17 cellular contexts compared by ENCODE assay signal in genomic region chr9:77916410-77916819, GRCh38.
DNase-seq lines count a peak whose midpoint lies in the region; ATAC-seq, FAIRE-seq and TF ChIP-seq lines count a peak whose summit lies in the region.
"Had no signal": no experiment of that assay in that cellular context is flagged by ENCODE, and none has a peak within 500 bp of the region (broad histone marks: within the 10 kb centered on the region; RNA-seq: fewer than 3 reads in every experiment).

No MANE protein-coding gene starts in this region.

- H3K9me2 ChIP-seq in OCI-LY7 (ENCODE audit: insufficient read depth, low read length): no peaks in the 10 kb centered on the region

- H4K20me1 ChIP-seq in GM12878 (ENCODE audit: control insufficient read depth, insufficient read depth) (no peaks in the 10 kb centered on the region), OCI-LY7 (ENCODE audit: insufficient read depth, low read length) (no peaks in the 10 kb centered on the region)

- no peaks in the 10 kb centered on the region for H3K27me3 ChIP-seq in CD8-positive, alpha-beta T cell (ENCODE audit: insufficient read depth, low read length)
- no peaks in the 10 kb centered on the region for H3K27me3 ChIP-seq in GM12878 (replicated peaks in 1 of 2; ENCODE audit: control insufficient read depth in 2 of 2, insufficient read depth in 2 of 2, low read length in 1 of 2)
- H3K27me3 ChIP-seq: BLaER1 treated with 17β-estradiol and CSF1 and Interleukin-3, amounts not matched to agents 10 nM and 100 nM; esophagus muscularis mucosa; SJSA1; suprapubic skin had no signal

- intact Hi-C loops in CD8-positive, alpha-beta T cell (cut with DNase I, micrococcal nuclease): no loop called here
- intact Hi-C loops in GM12878 (cut with micrococcal nuclease; ENCODE audit: unreplicated experiment): no loop called here
- intact Hi-C loops in OCI-LY7 (cut with micrococcal nuclease; ENCODE audit: unreplicated experiment): no loop called here

- H3K4me3 ChIP-seq in CD8-positive, alpha-beta T cell (ENCODE audit: low read depth, low read length): no peak overlapping the region
- H3K4me3 ChIP-seq in GM12878 (no peak overlapping the region), OCI-LY7 (ENCODE audit: low read depth, low read length, poor library complexity, severe bottlenecking) (no peak overlapping the region)
- H3K4me3 ChIP-seq: BLaER1 treated with 17β-estradiol and CSF1 and Interleukin-3, amounts not matched to agents 10 nM and 100 nM; esophagus muscularis mucosa; SJSA1; suprapubic skin had no signal

- H2AFZ ChIP-seq in GM12878 (ENCODE audit: control insufficient read depth, low read depth, low read length) (no peak overlapping the region; the same call in 1 of the 2 replicates), OCI-LY7 (ENCODE audit: low read length) (no peak overlapping the region)

- no peak overlapping the region for H3K4me3 Mint-ChIP-seq in CD8-positive, alpha-beta T cell
- H3K4me3 Mint-ChIP-seq: H9 had no signal

- H3K4me1 Mint-ChIP-seq in CD8-positive, alpha-beta T cell (ENCODE audit: low read depth): peaks cover 30% of the 10 kb centered on the region

- H3K27ac ChIP-seq in CD8-positive, alpha-beta T cell (ENCODE audit: low read depth, low read length): no peak overlapping the region
- H3K27ac ChIP-seq in GM12878 (ENCODE audit: control insufficient read depth, insufficient read depth) (no peak overlapping the region; the same call in 1 of the 2 replicates), OCI-LY7 (ENCODE audit: low read depth, low read length, poor library complexity, severe bottlenecking) (no peak overlapping the region)
- H3K27ac ChIP-seq: BLaER1 treated with 17β-estradiol and CSF1 and Interleukin-3, amounts not matched to agents 10 nM and 100 nM; SJSA1; suprapubic skin had no signal

- H3K36me3 ChIP-seq in CD8-positive, alpha-beta T cell (ENCODE audit: insufficient read depth, low read length): no peaks in the 10 kb centered on the region
- no peaks in the 10 kb centered on the region for H3K36me3 ChIP-seq in GM12878 (ENCODE audit: control insufficient read depth in 2 of 2, insufficient read depth in 2 of 2, low read length in 1 of 2)
- no peaks in the 10 kb centered on the region for H3K36me3 ChIP-seq in OCI-LY7 (ENCODE audit: insufficient read depth, low read length)

- in situ Hi-C loops in GM12878 (cut with MboI): no loop called here

- FAIRE-seq in GM12878 (lab: Jason Lieb, UNC): no peak

- H3K4me1 ChIP-seq in CD8-positive, alpha-beta T cell (ENCODE audit: insufficient read depth, low read length): peaks cover 5% of the 10 kb centered on the region
- H3K4me1 ChIP-seq in GM12878 (ENCODE audit: control insufficient read depth, insufficient read depth, low read length) (peaks cover 7% of the 10 kb centered on the region), OCI-LY7 (ENCODE audit: insufficient read depth, low read length, poor library complexity, severe bottlenecking) (no peaks in the 10 kb centered on the region)
- H3K4me1 ChIP-seq: suprapubic skin had no signal

- no peak for TF ChIP-seq POLR2A in GM12878 (IDR thresholded peaks at IDR 0.05; ENCODE audit: low read depth, low read length)
- TF ChIP-seq POLR2A in erythroblast (IDR thresholded peaks at IDR 0.05; ENCODE audit: low read length): no peak

- peaks cover 34% of the 10 kb centered on the region for H3K36me3 Mint-ChIP-seq in CD8-positive, alpha-beta T cell

- H3K9me3 Mint-ChIP-seq in CD8-positive, alpha-beta T cell: no peaks in the 10 kb centered on the region
- H3K9me3 Mint-ChIP-seq: H9 had no signal

- RAD21 ChIA-PET in GM12878 (lab: Charles Lee; ENCODE audit: unreplicated experiment): interaction anchor here (1.0 to 6.9 kb wide), 8 partner anchors 22 to 61 kb away, joined by 3 to 69 read pairs (median 6); no protein-coding TSS in a partner anchor

- H3K79me2 ChIP-seq in GM12878 (ENCODE audit: control insufficient read depth, insufficient read depth, low read length) (no peaks in the 10 kb centered on the region), OCI-LY7 (ENCODE audit: insufficient read depth, low read depth, low read length) (no peaks in the 10 kb centered on the region)

- SMC1A ChIA-PET in GM12878 (lab: Charles Lee; ENCODE audit: uncharacterized antibody, unreplicated experiment): interaction anchor here (0.9 to 4.4 kb wide), 14 partner anchors 12 to 74 kb away, joined by 3 to 56 read pairs (median 6); no protein-coding TSS in a partner anchor

- TF ChIP-seq EP300 in GM12878 (IDR thresholded peaks at IDR 0.05; ENCODE audit: borderline replicate concordance in 1 of 2, control insufficient read depth in 1 of 2, low read depth in 2 of 2, low read length in 2 of 2): peak; percentile 72 to 86; a peak in 3 of 4 replicates

- H3K9ac ChIP-seq in GM12878 (ENCODE audit: control insufficient read depth, insufficient read depth, low read length): no peak overlapping the region
- H3K9ac ChIP-seq: BLaER1 treated with 17β-estradiol and CSF1 and Interleukin-3, amounts not matched to agents 10 nM and 100 nM had no signal

- no peaks in the 10 kb centered on the region for H3K9me3 ChIP-seq in CD8-positive, alpha-beta T cell (ENCODE audit: low read length)
- no peaks in the 10 kb centered on the region for H3K9me3 ChIP-seq in GM12878 (replicated peaks; ENCODE audit: control insufficient read depth, insufficient read depth, low read length)
- no peaks in the 10 kb centered on the region for H3K9me3 ChIP-seq in OCI-LY7 (ENCODE audit: low read length)
- H3K9me3 ChIP-seq: esophagus muscularis mucosa, SJSA1, suprapubic skin had no signal

- POLR2A ChIA-PET in CD8-positive, alpha-beta T cell (lab: Charles Lee): interaction anchor here (1.4 kb wide), 1 partner anchor 23 kb away, joined by 3 read pairs; no protein-coding TSS in a partner anchor
- POLR2A ChIA-PET in GM12878 (lab: Charles Lee) (interaction anchor here (0.7 to 1.9 kb wide), 8 partner anchors 12 to 205 kb away, joined by 3 to 9 read pairs (median 4); no protein-coding TSS in a partner anchor), OCI-LY7 (lab: Charles Lee) (no interaction called here)

- no peak for ATAC-seq in CD8-positive, alpha-beta T cell
- peak; percentile 51 for ATAC-seq in GM19025 (IDR thresholded peaks at IDR 0.05; ENCODE audit: low read depth, unreplicated experiment)
- ATAC-seq in HG03095 (IDR thresholded peaks at IDR 0.05; ENCODE audit: unreplicated experiment): peak; percentile 91
- ATAC-seq in GM12878: peak; percentile 89

- peak overlapping the region; percentile 38 for H3K27ac Mint-ChIP-seq in CD8-positive, alpha-beta T cell

- BruUV-seq in GM12878 (replicated peaks; lab: Mats Ljungman, UMichigan): no TSS peak
- no TSS peak for BruUV-seq in OCI-LY7 (replicated peaks; lab: Mats Ljungman, UMichigan)

- no peak for DNase-seq in CD8-positive, alpha-beta T cell
- DNase-seq in GM12878 (ENCODE audit: low read depth, low spot score) (peak; percentile 24), OCI-LY7 (ENCODE audit: low spot score) (no peak), kidney glomerular epithelial cell (lab: John Stamatoyannopoulos, UW) (no peak), erythroblast (lab: John Stamatoyannopoulos, UW) (no peak), GOT3 (lab: John Stamatoyannopoulos, UW) (no peak)
- DNase-seq: aorta; H9; NCI-H2227 treated with DMSO at 0.1 percent for 48 hours; occipital lobe; stimulated activated CD4-positive, alpha-beta T cell treated with anti-CD3 and anti-CD28 coated beads, Interleukin-4, amount 100 ng/mL, for 1 hour had no signal

- no peak for TF ChIP-seq CTCF in CD8-positive, alpha-beta T cell (IDR thresholded peaks at IDR 0.05)
- TF ChIP-seq CTCF in GM12878 (IDR thresholded peaks at IDR 0.05 in 2 of 3, conservative IDR thresholded peaks at IDR 0.05 in 1 of 3; ENCODE audit: control insufficient read depth in 2 of 3, extremely low read depth in 1 of 3, insufficient read depth in 1 of 3, low read depth in 3 of 3, low read length in 3 of 3) (no peak), OCI-LY7 (conservative IDR thresholded peaks at IDR 0.05; ENCODE audit: low read length) (no peak)

- CTCF ChIA-PET in CD8-positive, alpha-beta T cell (lab: Charles Lee): no interaction called here
- CTCF ChIA-PET in GM12878 (lab: Yijun Ruan, JAX) (interaction anchor here (0.8 to 3.8 kb wide), 11 partner anchors 17 to 119 kb away, joined by 3 to 26 read pairs (median 7); no protein-coding TSS in a partner anchor), OCI-LY7 (lab: Charles Lee; ENCODE audit: unreplicated experiment) (no interaction called here)

- WGBS in GM12878 (ENCODE audit: insufficient coverage, insufficient replicate concordance, low lambda C conversion rate, missing lambda C conversion rate): 21% methylated on average over 4 of the region's 4 CpGs

- H3K4me2 ChIP-seq in GM12878 (ENCODE audit: control insufficient read depth, insufficient read depth) (no peak overlapping the region), OCI-LY7 (ENCODE audit: low read length) (no peak overlapping the region)

- TF ChIP-seq RAD21 in GM12878 (IDR thresholded peaks at IDR 0.05; ENCODE audit: insufficient read depth, low read depth, low read length): no peak

- H3K27me3 Mint-ChIP-seq in CD8-positive, alpha-beta T cell (ENCODE audit: low read depth): no peaks in the 10 kb centered on the region

TF ChIP-seq in GM12878, 131 proteins besides CTCF, POLR2A, EP300 and RAD21 (continues in another document):
- peak; percentile 76; the same call in 1 of the 2 replicates for TF ChIP-seq ZNF384 (IDR thresholded peaks at IDR 0.05; ENCODE audit: borderline replicate concordance, low read depth, low read length)
